ENCODE assay signal across 8 cellular contexts in the genomic region with DNA sequence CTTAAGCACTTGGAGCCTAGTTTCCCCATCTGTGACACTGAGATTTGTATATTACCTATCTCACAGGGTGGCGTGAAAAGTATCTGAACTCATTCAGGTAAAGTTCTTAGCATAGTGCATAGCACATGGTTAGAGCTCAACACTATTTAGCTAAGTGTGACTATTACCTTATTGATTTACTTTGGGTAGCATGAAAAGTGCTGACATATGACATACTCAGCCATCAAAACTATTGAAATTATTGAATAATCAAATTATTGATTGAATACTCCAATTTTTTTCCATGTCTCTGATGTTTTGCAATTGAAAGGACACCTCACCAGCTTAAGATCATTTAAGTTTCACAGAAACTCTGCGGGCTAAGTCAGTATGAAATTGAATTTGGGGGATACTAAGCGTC.
"Had no signal": no experiment of that assay in that cellular context is flagged by ENCODE, and none has a peak within 500 bp of the region (broad histone marks: within the 10 kb centered on the region; RNA-seq: fewer than 3 reads in every experiment).

No MANE protein-coding gene starts in this region.

- H3K4me3 ChIP-seq: GM12878 had no signal

- FAIRE-seq: G401.6, GM12878, GM12891, GM12892, GM18507, GM19239 had no signal

- DNase-seq: GDM1, GF-D8 had no signal

- ATAC-seq: GM12878 had no signal
